In genomic region chr1:193211539-193211938, GRCh38 we compare ENCODE assay signal across 8 cellular contexts. TPM values are rescaled to one million over a fixed set of nuclear protein-coding genes. Genes with fewer than 3 reads are reported as not detected.
A peak's percentile ranks its signal among the peaks of the same experiment; 100 is the strongest.
DNase-seq lines count a peak whose midpoint lies in the region; ATAC-seq and TF ChIP-seq lines count a peak whose summit lies in the region.

No MANE protein-coding gene starts in this region.

- ATAC-seq in GM19455 (IDR thresholded peaks at IDR 0.05; ENCODE audit: unreplicated experiment) = peak; percentile 67
- ATAC-seq in HG03432 (IDR thresholded peaks at IDR 0.05; ENCODE audit: unreplicated experiment) = peak; percentile 88
- no peak for ATAC-seq in CD8-positive, alpha-beta T cell

- no peaks in the 10 kb centered on the region for H3K9me3 ChIP-seq in CD8-positive, alpha-beta T cell (ENCODE audit: low read length)

- CTCF ChIA-PET in CD8-positive, alpha-beta T cell (lab: Charles Lee) = no interaction called here

- H3K36me3 Mint-ChIP-seq in CD8-positive, alpha-beta T cell = peaks cover 81% of the 10 kb centered on the region

- peak overlapping the region; percentile 86 for H3K27ac ChIP-seq in ACC112 (ENCODE audit: low read depth, low read length)
- no peak overlapping the region for H3K27ac ChIP-seq in CD8-positive, alpha-beta T cell (ENCODE audit: low read depth, low read length)

- no peak for TF ChIP-seq CTCF in CD8-positive, alpha-beta T cell (IDR thresholded peaks at IDR 0.05)

- 0 out of 2 replicates have a peak overlapping the region, but pooled peaks have one; percentile 12 for H3K4me3 ChIP-seq in ACC112 (ENCODE audit: low read depth, low read length)
- no peak overlapping the region for H3K4me3 ChIP-seq in CD8-positive, alpha-beta T cell (ENCODE audit: low read depth, low read length)

- POLR2A ChIA-PET in CD8-positive, alpha-beta T cell (lab: Charles Lee) = interaction anchor here (0.7 kb wide), 1 partner anchor 127 kb away, joined by 7 read pairs; no protein-coding TSS in a partner anchor

- H3K27me3 Mint-ChIP-seq in CD8-positive, alpha-beta T cell (ENCODE audit: low read depth) = no peaks in the 10 kb centered on the region

- peaks cover 26% of the 10 kb centered on the region for H3K4me1 Mint-ChIP-seq in CD8-positive, alpha-beta T cell (ENCODE audit: low read depth)

- H3K4me1 ChIP-seq in ACC112 (ENCODE audit: control insufficient read depth, insufficient read depth, low read length, unreplicated experiment) = peaks cover 22% of the 10 kb centered on the region
- H3K4me1 ChIP-seq in CD8-positive, alpha-beta T cell (ENCODE audit: insufficient read depth, low read length) = no peaks in the 10 kb centered on the region

- DNase-seq in dedifferentiated amniotic fluid mesenchymal stem cell (ENCODE audit: extremely low spot score) (peak; percentile 68), retina (no peak), ecto neural progenitor cell (ENCODE audit: low spot score) (no peak)
- DNase-seq in CD8-positive, alpha-beta T cell = no peak
- no peak for DNase-seq in activated CD4-positive, alpha-beta T cell treated with anti-CD3 and anti-CD28 coated beads, Interleukin-2, amount 50 U/mL, for 1 hour

- no peaks in the 10 kb centered on the region for H3K27me3 ChIP-seq in ACC112 (ENCODE audit: insufficient read depth, low read length)
- H3K27me3 ChIP-seq in CD8-positive, alpha-beta T cell (ENCODE audit: insufficient read depth, low read length) = no peaks in the 10 kb centered on the region

- H3K27ac Mint-ChIP-seq in CD8-positive, alpha-beta T cell = no peak overlapping the region

- H3K9me3 Mint-ChIP-seq in CD8-positive, alpha-beta T cell = peaks cover 6% of the 10 kb centered on the region

- no peak overlapping the region for H3K4me3 Mint-ChIP-seq in CD8-positive, alpha-beta T cell

- peaks cover 76% of the 10 kb centered on the region for H3K36me3 ChIP-seq in ACC112 (ENCODE audit: insufficient read depth, low read length)
- no peaks in the 10 kb centered on the region for H3K36me3 ChIP-seq in CD8-positive, alpha-beta T cell (ENCODE audit: insufficient read depth, low read length)

- intact Hi-C loops in CD8-positive, alpha-beta T cell (cut with DNase I, micrococcal nuclease) = no loop called here

- no peak overlapping the region for H2AFZ ChIP-seq in ACC112 (ENCODE audit: low read length, unreplicated experiment)

- peaks cover 2% of the 10 kb centered on the region for H3K79me2 ChIP-seq in ACC112 (ENCODE audit: control insufficient read depth, insufficient read depth, low read length, unreplicated experiment)

RNA-seq across cellular contexts. Expression of gene B3GALT2, which starts 25.1 kb away (rescaled TPM):
- under 1 TPM; 0.22 to 0.24 TPM for total RNA-seq in CD8-positive, alpha-beta T cell
